In genomic region chr2:231644426-231644825, GRCh38 we compare ENCODE assay signal across 18 cellular contexts. TPM values are rescaled to one million over a fixed set of nuclear protein-coding genes. Genes with fewer than 3 reads are reported as not detected.
DNase-seq lines count a peak whose midpoint lies in the region; ATAC-seq and TF ChIP-seq lines count a peak whose summit lies in the region.
"Had no signal": no experiment of that assay in that cellular context is flagged by ENCODE, and none has a peak within 500 bp of the region (broad histone marks: within the 10 kb centered on the region; RNA-seq: fewer than 3 reads in every experiment).

No MANE protein-coding gene starts in this region.

- H3K4me1 ChIP-seq in mucosa of stomach (ENCODE audit: control insufficient read depth, insufficient read depth, low read length) (peaks cover 63% of the 10 kb centered on the region), transverse colon (peaks cover 30 to 66% (median 43%) of the 10 kb centered on the region in 4 donors)

- peaks cover 21% of the 10 kb centered on the region for H3K4me1 Mint-ChIP-seq in activated CD4-positive, alpha-beta memory T cell treated with anti-CD3 and anti-CD28 coated beads, Interleukin-2, amount 10 ng/mL, durations not matched to agents 7 days and 5 days
- peaks cover 9% of the 10 kb centered on the region for H3K4me1 Mint-ChIP-seq in activated CD4-positive, alpha-beta memory T cell treated with anti-CD3 and anti-CD28 coated beads for 36 hours (ENCODE audit: low read depth)
- peaks cover 36% of the 10 kb centered on the region for H3K4me1 Mint-ChIP-seq in chondrocyte (ENCODE audit: low read depth)

- H3K9ac ChIP-seq in mucosa of stomach (ENCODE audit: low read length), result peak overlapping the region; percentile 45

- H3K27me3 Mint-ChIP-seq in activated CD4-positive, alpha-beta memory T cell treated with anti-CD3 and anti-CD28 coated beads, Interleukin-2, amount 10 ng/mL, durations not matched to agents 7 days and 5 days, result peaks cover 2% of the 10 kb centered on the region
- H3K27me3 Mint-ChIP-seq in activated CD4-positive, alpha-beta memory T cell treated with anti-CD3 and anti-CD28 coated beads for 36 hours, result no peaks in the 10 kb centered on the region
- H3K27me3 Mint-ChIP-seq in chondrocyte (ENCODE audit: low read depth), result no peaks in the 10 kb centered on the region
- H3K27me3 Mint-ChIP-seq: activated naive CD4-positive, alpha-beta T cell treated with anti-CD3 and anti-CD28 coated beads, Interleukin-2, amount 50 U/mL, for 24 hours had no signal

- POLR2A ChIA-PET in activated CD4-positive, alpha-beta memory T cell treated with anti-CD3 and anti-CD28 coated beads, Interleukin-2, amount 10 ng/mL, durations not matched to agents 7 days and 5 days (lab: Charles Lee), result interaction anchor here (2.4 kb wide), 1 partner anchor 64 kb away, joined by 11 read pairs; the partner anchor contains the start of gene PTMA
- POLR2A ChIA-PET in activated CD4-positive, alpha-beta memory T cell treated with anti-CD3 and anti-CD28 coated beads for 36 hours (lab: Charles Lee), result interaction anchor here (0.6 kb wide), 1 partner anchor 31 kb away, joined by 3 read pairs; no protein-coding TSS in a partner anchor

- H3K36me3 Mint-ChIP-seq in activated CD4-positive, alpha-beta memory T cell treated with anti-CD3 and anti-CD28 coated beads, Interleukin-2, amount 10 ng/mL, durations not matched to agents 7 days and 5 days (ENCODE audit: low read depth), result no peaks in the 10 kb centered on the region
- no peaks in the 10 kb centered on the region for H3K36me3 Mint-ChIP-seq in activated CD4-positive, alpha-beta memory T cell treated with anti-CD3 and anti-CD28 coated beads for 36 hours
- H3K36me3 Mint-ChIP-seq in chondrocyte (ENCODE audit: low read depth), result no peaks in the 10 kb centered on the region
- H3K36me3 Mint-ChIP-seq: activated naive CD4-positive, alpha-beta T cell treated with anti-CD3 and anti-CD28 coated beads, Interleukin-2, amount 50 U/mL, for 24 hours; CD4-positive, alpha-beta memory T cell had no signal

- no peak for TF ChIP-seq POLR2A in transverse colon (IDR thresholded peaks at IDR 0.05)

- DNase-seq in activated CD4-positive, alpha-beta memory T cell treated with anti-CD3 and anti-CD28 coated beads, Interleukin-2, amount 10 ng/mL, durations not matched to agents 7 days and 5 days, result no peak
- no peak for DNase-seq in activated CD4-positive, alpha-beta memory T cell treated with anti-CD3 and anti-CD28 coated beads for 36 hours
- DNase-seq in chondrocyte (ENCODE audit: low spot score), result no peak
- no peak for DNase-seq in transverse colon
- DNase-seq in NCI-H128 (lab: John Stamatoyannopoulos, UW; ENCODE audit: unreplicated experiment), result no peak
- DNase-seq in kidney glomerular epithelial cell (lab: John Stamatoyannopoulos, UW), result no peak
- DNase-seq: caudate nucleus; CD4-positive, alpha-beta memory T cell; islet precursor cell; NCI-H1092 treated with DMSO at 0.1 percent for 48 hours; stimulated activated CD4-positive, alpha-beta T cell treated with anti-CD3 and anti-CD28 coated beads, Interleukin-2, amount 100 ng/mL, for 24 hours; stimulated activated CD8-positive, alpha-beta memory T cell treated with anti-CD3 and anti-CD28 coated beads, Interleukin-4, amount 100 ng/mL, for 48 hours had no signal

- peak overlapping the region; percentile 92 to 95 (median 94) for H3K27ac ChIP-seq in transverse colon

- CTCF ChIA-PET in activated CD4-positive, alpha-beta memory T cell treated with anti-CD3 and anti-CD28 coated beads, Interleukin-2, amount 10 ng/mL, durations not matched to agents 7 days and 5 days (lab: Charles Lee), result interaction anchor here (2.2 kb wide), 1 partner anchor 32 kb away, joined by 11 read pairs; no protein-coding TSS in a partner anchor
- CTCF ChIA-PET in activated CD4-positive, alpha-beta memory T cell treated with anti-CD3 and anti-CD28 coated beads for 36 hours (lab: Charles Lee), result no interaction called here

- no peaks in the 10 kb centered on the region for H3K9me3 Mint-ChIP-seq in activated CD4-positive, alpha-beta memory T cell treated with anti-CD3 and anti-CD28 coated beads, Interleukin-2, amount 10 ng/mL, durations not matched to agents 7 days and 5 days
- H3K9me3 Mint-ChIP-seq in activated CD4-positive, alpha-beta memory T cell treated with anti-CD3 and anti-CD28 coated beads for 36 hours, result no peaks in the 10 kb centered on the region
- H3K9me3 Mint-ChIP-seq in chondrocyte (ENCODE audit: low read depth), result no peaks in the 10 kb centered on the region
- H3K9me3 Mint-ChIP-seq: activated naive CD4-positive, alpha-beta T cell treated with anti-CD3 and anti-CD28 coated beads, Interleukin-2, amount 50 U/mL, for 24 hours had no signal

- H3K4me3 Mint-ChIP-seq in activated CD4-positive, alpha-beta memory T cell treated with anti-CD3 and anti-CD28 coated beads, Interleukin-2, amount 10 ng/mL, durations not matched to agents 7 days and 5 days, result no peak overlapping the region
- no peak overlapping the region for H3K4me3 Mint-ChIP-seq in activated CD4-positive, alpha-beta memory T cell treated with anti-CD3 and anti-CD28 coated beads for 36 hours
- no peak overlapping the region for H3K4me3 Mint-ChIP-seq in chondrocyte (ENCODE audit: unreplicated experiment)
- H3K4me3 Mint-ChIP-seq: activated naive CD4-positive, alpha-beta T cell treated with anti-CD3 and anti-CD28 coated beads, Interleukin-2, amount 50 U/mL, for 24 hours; CD4-positive, alpha-beta memory T cell had no signal

- H3K27ac Mint-ChIP-seq in activated CD4-positive, alpha-beta memory T cell treated with anti-CD3 and anti-CD28 coated beads, Interleukin-2, amount 10 ng/mL, durations not matched to agents 7 days and 5 days, result peak overlapping the region; percentile 5
- no peak overlapping the region for H3K27ac Mint-ChIP-seq in activated CD4-positive, alpha-beta memory T cell treated with anti-CD3 and anti-CD28 coated beads for 36 hours
- peak overlapping the region; percentile 84 for H3K27ac Mint-ChIP-seq in chondrocyte (ENCODE audit: unreplicated experiment)
- H3K27ac Mint-ChIP-seq: activated naive CD4-positive, alpha-beta T cell treated with anti-CD3 and anti-CD28 coated beads, Interleukin-2, amount 50 U/mL, for 24 hours had no signal

- ATAC-seq in GM18867 (IDR thresholded peaks at IDR 0.05; ENCODE audit: unreplicated experiment), result no peak
- ATAC-seq: A549 had no signal

- H3K27me3 ChIP-seq in mucosa of stomach (ENCODE audit: control insufficient read depth, insufficient read depth, low read length) (no peaks in the 10 kb centered on the region), transverse colon (no peaks in the 10 kb centered on the region)

- H3K36me3 ChIP-seq in mucosa of stomach (ENCODE audit: control insufficient read depth, insufficient read depth, low read length) (no peaks in the 10 kb centered on the region), transverse colon (no peaks in the 10 kb centered on the region)

- TF ChIP-seq EP300 in transverse colon (IDR thresholded peaks at IDR 0.05; ENCODE audit: low read depth), result no peak

- H3K9me3 ChIP-seq in mucosa of stomach (ENCODE audit: control insufficient read depth, low read length) (no peaks in the 10 kb centered on the region), transverse colon (no peaks in the 10 kb centered on the region)
- H3K9me3 ChIP-seq: A549 had no signal

- 81% methylated on average over 6 of the region's 6 CpGs; no CpG with 5 or more reads in 1 of the 2 donors for WGBS in transverse colon (ENCODE audit: low coverage in 1 of 2), 2 donors

- intact Hi-C loops in activated CD4-positive, alpha-beta memory T cell treated with anti-CD3 and anti-CD28 coated beads for 36 hours (cut with micrococcal nuclease), result no loop called here
- intact Hi-C loops in transverse colon (cut with DNase I; ENCODE audit: low total_unique reads), result no loop called here

- in situ Hi-C loops in transverse colon (cut with MboI; ENCODE audit: low pct_ligation_motif_present in 1 of 4, low pct_unique_long_range_greater_than_20kb in 1 of 4, low sequenced_read_pairs in 3 of 4), result no loop called here

- no peak overlapping the region for H3K4me3 ChIP-seq in mucosa of stomach (ENCODE audit: low read length)
- no peak overlapping the region for H3K4me3 ChIP-seq in transverse colon
- H3K4me3 ChIP-seq: A549 had no signal

- no peak for TF ChIP-seq CTCF in chondrocyte (IDR thresholded peaks at IDR 0.05)
- TF ChIP-seq CTCF in transverse colon (IDR thresholded peaks at IDR 0.05), result no peak

RNA-seq across cellular contexts. Expression of gene TEX44, which starts 51.8 kb away (rescaled TPM):
- not detected for total RNA-seq in activated CD4-positive, alpha-beta memory T cell treated with anti-CD3 and anti-CD28 coated beads, Interleukin-2, amount 10 ng/mL, durations not matched to agents 7 days and 5 days
- total RNA-seq in activated CD4-positive, alpha-beta memory T cell treated with anti-CD3 and anti-CD28 coated beads for 36 hours, result not detected
- total RNA-seq in chondrocyte (not detected in 3 replicates), transverse colon (not detected)
- total RNA-seq: CD4-positive, alpha-beta memory T cell; myocyte; SK-MEL-5 had no signal
